ENCODE assay signal across 15 cellular contexts in genomic region chr3:195149292-195149691, GRCh38.
DNase-seq lines count a peak whose midpoint lies in the region; ATAC-seq and TF ChIP-seq lines count a peak whose summit lies in the region.
"Had no signal": no experiment of that assay in that cellular context is flagged by ENCODE, and none has a peak within 500 bp of the region (broad histone marks: within the 10 kb centered on the region; RNA-seq: fewer than 3 reads in every experiment).

No MANE protein-coding gene starts in this region.

- no peak overlapping the region for H3K4me2 ChIP-seq in neural progenitor cell

- no peak overlapping the region for H3K27ac Mint-ChIP-seq in neural progenitor cell

- H3K9ac ChIP-seq in neural progenitor cell = no peak overlapping the region

- peak overlapping the region in 7 of 8 donors; percentile 60 to 85 (median 74) for H3K27ac ChIP-seq in spleen
- no peak overlapping the region for H3K27ac ChIP-seq in neural progenitor cell

- no peaks in the 10 kb centered on the region for H3K79me2 ChIP-seq in neural progenitor cell (ENCODE audit: low read depth)

- peak; percentile 28; the same call in 1 of the 3 replicates for ATAC-seq in SK-N-SH treated with all-trans-retinoic acid at 6 μM for 48 hours
- ATAC-seq in left ventricle myocardium superior = peak; percentile 4

- intact Hi-C loops in left ventricle myocardium superior (cut with micrococcal nuclease) = no loop called here
- intact Hi-C loops in spleen (cut with DNase I; ENCODE audit: low total_unique reads) = no loop called here

- H3K4me1 Mint-ChIP-seq in neural progenitor cell = peaks cover 66% of the 10 kb centered on the region

- H3F3A ChIP-seq in neural progenitor cell (ENCODE audit: low read depth) = peaks cover 36% of the 10 kb centered on the region

- TF ChIP-seq CTCF in GM12865 (IDR thresholded peaks at IDR 0.05; ENCODE audit: insufficient read depth, low read depth, low read length, missing control alignments) = no peak
- TF ChIP-seq CTCF in spleen (IDR thresholded peaks at IDR 0.05 in 8 of 11, conservative IDR thresholded peaks at IDR 0.05 in 3 of 11) = no peak
- TF ChIP-seq CTCF in neural progenitor cell (IDR thresholded peaks at IDR 0.05) = no peak

- peaks cover 29 to 93% (median 66%) of the 10 kb centered on the region in 6 donors for H3K4me1 ChIP-seq in spleen
- H3K4me1 ChIP-seq in neural progenitor cell = peaks cover 42% of the 10 kb centered on the region

- peaks cover 3% of the 10 kb centered on the region for H3K27me3 Mint-ChIP-seq in neural progenitor cell (ENCODE audit: insufficient read depth, low read depth)

- DNase-seq in GM12865 (ENCODE audit: low read depth) (no peak), left ventricle myocardium superior (no peak), spleen (no peak), neural progenitor cell (ENCODE audit: low spot score) (no peak), activated gamma-delta T cell (lab: John Stamatoyannopoulos, UW) (no peak), HT-29 (ENCODE audit: low spot score) (no peak)
- DNase-seq in effector CD4-positive, alpha-beta T cell = no peak
- DNase-seq: activated CD4-positive, alpha-beta T cell treated with anti-CD3 and anti-CD28 coated beads, Interleukin-2, amount 50 U/mL, for 1 hour; central memory CD4-positive, alpha-beta T cell; midbrain; NCI-H2171; retina; T-helper 1 cell had no signal

- H3K9me3 Mint-ChIP-seq in neural progenitor cell = no peaks in the 10 kb centered on the region

- no peaks in the 10 kb centered on the region for H3K9me3 ChIP-seq in spleen
- H3K9me3 ChIP-seq in neural progenitor cell (ENCODE audit: low read depth) = no peaks in the 10 kb centered on the region
- H3K9me3 ChIP-seq: thoracic aorta had no signal

- H3K27me3 ChIP-seq in spleen (replicated peaks in 1 of 7) (no peaks in the 10 kb centered on the region), neural progenitor cell (no peaks in the 10 kb centered on the region)

- H3K4me3 Mint-ChIP-seq in neural progenitor cell = no peak overlapping the region

- 25 to 59% (median 34%) methylated on average over 9 of the region's 9 CpGs for WGBS in spleen, 5 donors

- peaks cover 5% of the 10 kb centered on the region for H3K36me3 Mint-ChIP-seq in neural progenitor cell

- H3K4me3 ChIP-seq in GM12865 (ENCODE audit: low read depth, low read length) = peak overlapping the region; percentile 70
- peak overlapping the region in 1 of 8 donors; percentile 62 for H3K4me3 ChIP-seq in spleen
- H3K4me3 ChIP-seq in neural progenitor cell = no peak overlapping the region

- H4K20me1 ChIP-seq in neural progenitor cell (ENCODE audit: low read depth) = peaks cover 18% of the 10 kb centered on the region

- H3K36me3 ChIP-seq in spleen (no peaks in the 10 kb centered on the region), neural progenitor cell (no peaks in the 10 kb centered on the region)
- H3K36me3 ChIP-seq: thoracic aorta had no signal

- no peak overlapping the region for H2AFZ ChIP-seq in neural progenitor cell (replicated peaks)

- no peak for TF ChIP-seq POLR2A in spleen (IDR thresholded peaks at IDR 0.05)

TF ChIP-seq in SK-N-SH treated with all-trans-retinoic acid at 6 μM for 48 hours, 23 proteins besides CTCF, POLR2A, EP300 and RAD21:
- peak; percentile 82 for TF ChIP-seq BACH2 (CRISPR knock-in tag; IDR thresholded peaks at IDR 0.05; ENCODE audit: borderline replicate concordance)
- TF ChIP-seq, protein P1, sequence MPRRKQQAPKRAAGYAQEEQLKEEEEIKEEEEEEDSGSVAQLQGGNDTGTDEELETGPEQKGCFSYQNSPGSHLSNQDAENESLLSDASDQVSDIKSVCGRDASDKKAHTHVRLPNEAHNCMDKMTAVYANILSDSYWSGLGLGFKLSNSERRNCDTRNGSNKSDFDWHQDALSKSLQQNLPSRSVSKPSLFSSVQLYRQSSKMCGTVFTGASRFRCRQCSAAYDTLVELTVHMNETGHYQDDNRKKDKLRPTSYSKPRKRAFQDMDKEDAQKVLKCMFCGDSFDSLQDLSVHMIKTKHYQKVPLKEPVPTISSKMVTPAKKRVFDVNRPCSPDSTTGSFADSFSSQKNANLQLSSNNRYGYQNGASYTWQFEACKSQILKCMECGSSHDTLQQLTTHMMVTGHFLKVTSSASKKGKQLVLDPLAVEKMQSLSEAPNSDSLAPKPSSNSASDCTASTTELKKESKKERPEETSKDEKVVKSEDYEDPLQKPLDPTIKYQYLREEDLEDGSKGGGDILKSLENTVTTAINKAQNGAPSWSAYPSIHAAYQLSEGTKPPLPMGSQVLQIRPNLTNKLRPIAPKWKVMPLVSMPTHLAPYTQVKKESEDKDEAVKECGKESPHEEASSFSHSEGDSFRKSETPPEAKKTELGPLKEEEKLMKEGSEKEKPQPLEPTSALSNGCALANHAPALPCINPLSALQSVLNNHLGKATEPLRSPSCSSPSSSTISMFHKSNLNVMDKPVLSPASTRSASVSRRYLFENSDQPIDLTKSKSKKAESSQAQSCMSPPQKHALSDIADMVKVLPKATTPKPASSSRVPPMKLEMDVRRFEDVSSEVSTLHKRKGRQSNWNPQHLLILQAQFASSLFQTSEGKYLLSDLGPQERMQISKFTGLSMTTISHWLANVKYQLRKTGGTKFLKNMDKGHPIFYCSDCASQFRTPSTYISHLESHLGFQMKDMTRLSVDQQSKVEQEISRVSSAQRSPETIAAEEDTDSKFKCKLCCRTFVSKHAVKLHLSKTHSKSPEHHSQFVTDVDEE (CRISPR knock-in tag; IDR thresholded peaks at IDR 0.05) = peak; percentile 93
- no peak for TF ChIP-seq ZFP3 (CRISPR knock-in tag; IDR thresholded peaks at IDR 0.05)
- 0 out of 2 replicates have a peak, but pooled peaks have one; percentile 19 for TF ChIP-seq CSRNP3 (CRISPR knock-in tag; IDR thresholded peaks at IDR 0.05)
TF ChIP-seq in SK-N-SH treated with all-trans-retinoic acid at 6 μM for 48 hours: peak in this region for 3.
